19 cellular contexts compared by ENCODE assay signal in the genomic region with DNA sequence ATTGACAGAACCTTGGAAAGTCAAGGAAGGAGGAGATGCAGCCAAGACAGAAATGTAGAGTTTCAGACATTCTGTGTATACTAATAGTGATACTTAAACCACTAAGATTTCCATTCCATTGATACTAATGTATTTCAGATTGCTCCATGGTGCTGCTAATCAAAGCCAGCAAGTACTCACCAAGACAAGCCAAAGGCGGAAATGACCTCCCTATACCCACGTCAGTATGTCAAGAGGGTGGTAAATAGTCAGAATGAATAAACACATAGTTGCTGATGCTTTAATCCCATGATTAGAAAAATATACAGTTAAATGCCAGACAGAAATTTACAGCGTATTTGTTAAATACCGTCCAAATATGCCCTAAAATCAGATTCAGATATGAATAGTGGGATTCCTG.
"Had no signal": no experiment of that assay in that cellular context is flagged by ENCODE, and none has a peak within 500 bp of the region (broad histone marks: within the 10 kb centered on the region; RNA-seq: fewer than 3 reads in every experiment).

No MANE protein-coding gene starts in this region.

- H3K27ac ChIP-seq: colonic mucosa, epithelial cell of prostate, esophagus squamous epithelium, foreskin keratinocyte, gastroesophageal sphincter, left lung, lower lobe of right lung had no signal

- H3K4me3 ChIP-seq: colonic mucosa, esophagus squamous epithelium, gastroesophageal sphincter, heart right ventricle, left lung, lower lobe of right lung, mucosa of descending colon had no signal

- H3K36me3 ChIP-seq: colonic mucosa, esophagus squamous epithelium, gastroesophageal sphincter, heart right ventricle, left lung, lower lobe of right lung had no signal

- H3K4me1 ChIP-seq: colonic mucosa, foreskin keratinocyte, lower lobe of right lung had no signal

- H3K9me3 ChIP-seq: colonic mucosa, esophagus squamous epithelium, gastroesophageal sphincter, heart right ventricle, left lung, lower lobe of right lung had no signal

- H3K27me3 ChIP-seq: colonic mucosa, esophagus squamous epithelium, foreskin keratinocyte, gastroesophageal sphincter, heart right ventricle, left lung had no signal

- DNase-seq: colonic mucosa; cortex of kidney; effector CD8-positive, alpha-beta T cell; effector memory CD8-positive, alpha-beta T cell; endodermal cell; erythroblast; esophagus squamous epithelium; foreskin keratinocyte; heart right ventricle; hippocampal formation; left cardiac atrium; left lung; left ventricle myocardium superior; lower lobe of right lung; mesenchymal stem cell; mucosa of descending colon; naive B cell had no signal
